8 cellular contexts compared by ENCODE assay signal in genomic region chr1:186985889-186986491, GRCh38.
DNase-seq lines count a peak whose midpoint lies in the region; ATAC-seq, FAIRE-seq and TF ChIP-seq lines count a peak whose summit lies in the region.

No MANE protein-coding gene starts in this region.

- DNase-seq in EL: peak; percentile 59
- no peak for DNase-seq in LNCaP clone FGC (ENCODE audit: low read depth)
- DNase-seq in RKO (ENCODE audit: low spot score): peak; percentile 71
- peak; percentile 90 for DNase-seq in endothelial cell of umbilical vein (ENCODE audit: low read depth, low spot score)
- DNase-seq in myocyte (ENCODE audit: low read depth): peak; percentile 60

- H3K4me1 ChIP-seq in endothelial cell of umbilical vein (ENCODE audit: control insufficient read depth, extremely low read depth, insufficient read depth, low read length): peaks cover 16% of the 10 kb centered on the region

- H4K20me1 ChIP-seq in endothelial cell of umbilical vein (replicated peaks; ENCODE audit: control insufficient read depth, extremely low read depth, insufficient read depth, low read length): no peaks in the 10 kb centered on the region

- CTCF ChIA-PET in endothelial cell of umbilical vein (lab: Charles Lee): interaction anchor here (0.6 to 3.0 kb wide), 39 partner anchors 9 to 611 kb away, joined by 3 to 48 read pairs (median 4); partner anchors contain the start of genes ODR4, PTGS2 and TPR

- H3K27me3 ChIP-seq in endothelial cell of umbilical vein (ENCODE audit: control insufficient read depth in 2 of 2, insufficient read depth in 2 of 2, low read length in 2 of 2): no peaks in the 10 kb centered on the region

- H3K27ac ChIP-seq in endothelial cell of umbilical vein (ENCODE audit: insufficient read depth, low read depth, low read length): peak overlapping the region; percentile 76

- H3K9ac ChIP-seq in endothelial cell of umbilical vein (replicated peaks; ENCODE audit: extremely low read depth, insufficient read depth, low read length): peak overlapping the region; percentile 65

- POLR2A ChIA-PET in endothelial cell of umbilical vein (lab: Charles Lee): no interaction called here

- intact Hi-C loops in endothelial cell of umbilical vein (cut with micrococcal nuclease): loop anchor here (1.0 to 5.0 kb wide), 9 partner anchors 39 to 611 kb away; partner anchors contain the start of genes ODR4 and TPR

- peak overlapping the region; percentile 21 for H3K4me2 ChIP-seq in endothelial cell of umbilical vein (ENCODE audit: insufficient read depth, low read length)

- H2AFZ ChIP-seq in endothelial cell of umbilical vein (ENCODE audit: low read depth, low read length): no peak overlapping the region

- peak; percentile 84 for FAIRE-seq in endothelial cell of umbilical vein (lab: Jason Lieb, UNC)

- no peak for TF ChIP-seq POLR2A in endothelial cell of umbilical vein (IDR thresholded peaks at IDR 0.05; ENCODE audit: low read depth, low read length)

- ATAC-seq in GM21717 (IDR thresholded peaks at IDR 0.05; ENCODE audit: unreplicated experiment): peak; percentile 78
- ATAC-seq in HG02981 (IDR thresholded peaks at IDR 0.05; ENCODE audit: unreplicated experiment): no peak
- ATAC-seq in GM18519 (IDR thresholded peaks at IDR 0.05; ENCODE audit: low FRiP score, unreplicated experiment): no peak

- H3K79me2 ChIP-seq in endothelial cell of umbilical vein (ENCODE audit: control insufficient read depth, insufficient read depth, low read length): peaks cover 2% of the 10 kb centered on the region

- no peaks in the 10 kb centered on the region for H3K9me3 ChIP-seq in endothelial cell of umbilical vein (replicated peaks; ENCODE audit: control insufficient read depth, insufficient read depth, low read length)

- H3K9me1 ChIP-seq in endothelial cell of umbilical vein (replicated peaks; ENCODE audit: control insufficient read depth, extremely low read depth, insufficient read depth, low read length): no peaks in the 10 kb centered on the region

- no TSS peak for BruUV-seq in endothelial cell of umbilical vein (replicated peaks; lab: Mats Ljungman, UMichigan)

- dilution Hi-C loops in endothelial cell of umbilical vein (cut with MboI; ENCODE audit: extremely low pct_ligation_motif_present, low sequenced_read_pairs): no loop called here

- peaks cover 0 to 2% of the 10 kb centered on the region in 2 experiments for H3K36me3 ChIP-seq in endothelial cell of umbilical vein (ENCODE audit: control insufficient read depth in 2 of 2, extremely low read depth in 1 of 2, insufficient read depth in 2 of 2, low read length in 2 of 2)

- TF ChIP-seq CTCF in LNCaP clone FGC (IDR thresholded peaks at IDR 0.05; ENCODE audit: control insufficient read depth, extremely low read depth, insufficient read depth): peak; percentile 73
- peak; percentile 45 to 48 for TF ChIP-seq CTCF in endothelial cell of umbilical vein (IDR thresholded peaks at IDR 0.05; ENCODE audit: extremely low read depth in 1 of 2, insufficient read depth in 1 of 2, low read depth in 1 of 2, low read length in 2 of 2)

- H3K4me3 ChIP-seq in LNCaP clone FGC (ENCODE audit: low read depth, low read length) (no peak overlapping the region), endothelial cell of umbilical vein (replicated peaks in 1 of 3; ENCODE audit: insufficient read depth in 1 of 3, low read depth in 1 of 3, low read length in 3 of 3) (no peak overlapping the region)

TF ChIP-seq in endothelial cell of umbilical vein, 7 proteins besides CTCF, POLR2A, EP300 and RAD21:
- TF ChIP-seq POLR2AphosphoS5 (IDR thresholded peaks at IDR 0.05; ENCODE audit: insufficient read depth, low read depth, low read length) (no peak), EZH2 (IDR thresholded peaks at IDR 0.05; ENCODE audit: borderline replicate concordance, low read depth, low read length, severe bottlenecking) (no peak), MYC (IDR thresholded peaks at IDR 0.05; ENCODE audit: low read depth, low read length) (no peak), GATA2 (IDR thresholded peaks at IDR 0.05; ENCODE audit: insufficient read depth, insufficient read length, low read depth, low read length) (no peak), JUN (IDR thresholded peaks at IDR 0.05; ENCODE audit: borderline replicate concordance, insufficient read depth, insufficient read length, low read depth) (no peak), MAX (IDR thresholded peaks at IDR 0.05; ENCODE audit: insufficient read depth, insufficient read length) (no peak), FOS (IDR thresholded peaks at IDR 0.05; ENCODE audit: borderline replicate concordance, insufficient read depth, low read length) (no peak)
